ENCODE assay signal across 8 cellular contexts in the genomic region with DNA sequence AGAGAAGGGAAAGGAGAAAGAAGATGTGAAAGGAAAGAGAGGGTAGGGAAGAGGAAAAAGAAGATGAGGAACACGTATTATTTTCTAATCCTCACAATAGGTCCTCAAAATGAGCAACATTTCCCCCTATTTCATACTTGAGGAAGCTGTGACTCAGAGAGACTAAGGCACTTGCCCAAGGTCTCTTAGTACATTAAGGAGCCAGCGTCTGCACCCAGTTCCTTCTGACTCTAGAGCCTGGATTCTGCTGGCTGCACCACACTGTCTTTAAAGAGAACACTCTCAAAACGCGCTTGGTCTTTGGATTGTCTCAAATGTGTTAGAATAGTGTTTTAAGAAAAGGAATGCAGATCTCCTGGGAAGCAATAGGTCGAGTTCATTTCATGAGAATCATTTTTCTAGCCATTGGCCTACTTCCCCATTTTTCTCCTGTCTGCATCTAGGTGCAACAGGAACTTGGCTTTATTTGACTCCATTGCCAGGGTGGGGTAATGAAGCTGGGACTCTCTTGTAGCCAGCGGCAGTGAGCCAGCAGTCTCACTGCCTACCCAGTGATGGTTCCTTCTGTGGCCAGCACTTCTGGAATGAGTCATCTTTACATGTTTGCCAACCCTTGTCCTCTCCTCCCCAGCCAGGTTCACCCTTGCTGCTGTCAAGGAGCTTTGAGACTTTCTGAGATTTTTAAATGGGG.
A peak's percentile ranks its signal among the peaks of the same experiment; 100 is the strongest.
DNase-seq lines count a peak whose midpoint lies in the region; ATAC-seq and TF ChIP-seq lines count a peak whose summit lies in the region.

No MANE protein-coding gene starts in this region.

- H3K36me3 Mint-ChIP-seq in activated naive CD8-positive, alpha-beta T cell, result peaks cover 15% of the 10 kb centered on the region
- peaks cover 20% of the 10 kb centered on the region for H3K36me3 Mint-ChIP-seq in natural killer cell

- peak overlapping the region; percentile 69 for H3K27ac Mint-ChIP-seq in activated naive CD8-positive, alpha-beta T cell
- H3K27ac Mint-ChIP-seq in natural killer cell, result peak overlapping the region; percentile 75 to 83

- H3K4me1 Mint-ChIP-seq in activated naive CD8-positive, alpha-beta T cell (ENCODE audit: low read depth), result peaks cover 41% of the 10 kb centered on the region
- H3K4me1 Mint-ChIP-seq in natural killer cell, result peaks cover 45 to 46% of the 10 kb centered on the region in 2 donors

- H3K27me3 Mint-ChIP-seq in activated naive CD8-positive, alpha-beta T cell, result no peaks in the 10 kb centered on the region
- no peaks in the 10 kb centered on the region for H3K27me3 Mint-ChIP-seq in natural killer cell (ENCODE audit: low read depth in 2 of 2)

- no peak for TF ChIP-seq CTCF in natural killer cell (IDR thresholded peaks at IDR 0.05)

- H3K9me3 Mint-ChIP-seq in activated naive CD8-positive, alpha-beta T cell (ENCODE audit: low read depth), result no peaks in the 10 kb centered on the region
- H3K9me3 Mint-ChIP-seq in natural killer cell, result no peaks in the 10 kb centered on the region

- CTCF ChIA-PET in HEK293T (lab: Yijun Ruan, JAX), result no interaction called here

- POLR2A ChIA-PET in HEK293T (lab: Yijun Ruan, JAX), result no interaction called here

- intact Hi-C loops in natural killer cell (cut with micrococcal nuclease), result no loop called here

- no peak overlapping the region for H3K4me3 Mint-ChIP-seq in activated naive CD8-positive, alpha-beta T cell
- no peak overlapping the region for H3K4me3 Mint-ChIP-seq in natural killer cell

- DNase-seq in natural killer cell (no peak), cerebellum (ENCODE audit: low spot score) (no peak), HEK293T (ENCODE audit: extremely low spot score) (no peak), NCI-H187 treated with DMSO at 0.1 percent for 48 hours (lab: John Stamatoyannopoulos, UW) (no peak)

- peak; percentile 95 for ATAC-seq in GM18498 (IDR thresholded peaks at IDR 0.05; ENCODE audit: unreplicated experiment)
- peak; percentile 95 for ATAC-seq in GM21528 (IDR thresholded peaks at IDR 0.05; ENCODE audit: low FRiP score, unreplicated experiment)
- peak; percentile 93 for ATAC-seq in HG03565 (IDR thresholded peaks at IDR 0.05; ENCODE audit: unreplicated experiment)
- peak; percentile 83 to 92 (median 91) for ATAC-seq in natural killer cell

TF ChIP-seq in HEK293T, 16 proteins besides CTCF, POLR2A, EP300 and RAD21:
- TF ChIP-seq BHLHE40 (IDR thresholded peaks at IDR 0.05; ENCODE audit: borderline replicate concordance), result no peak
- no peak for TF ChIP-seq ARNT (IDR thresholded peaks at IDR 0.05)
- no peak for TF ChIP-seq SP1 (IDR thresholded peaks at IDR 0.05)
- no peak for TF ChIP-seq FOXM1 (IDR thresholded peaks at IDR 0.05; ENCODE audit: borderline replicate concordance)
- TF ChIP-seq NFRKB (IDR thresholded peaks at IDR 0.05), result no peak
- TF ChIP-seq SUZ12 (IDR thresholded peaks at IDR 0.05), result no peak
- no peak for TF ChIP-seq CTBP1 (IDR thresholded peaks at IDR 0.05; ENCODE audit: borderline replicate concordance)
- TF ChIP-seq, protein P1, sequence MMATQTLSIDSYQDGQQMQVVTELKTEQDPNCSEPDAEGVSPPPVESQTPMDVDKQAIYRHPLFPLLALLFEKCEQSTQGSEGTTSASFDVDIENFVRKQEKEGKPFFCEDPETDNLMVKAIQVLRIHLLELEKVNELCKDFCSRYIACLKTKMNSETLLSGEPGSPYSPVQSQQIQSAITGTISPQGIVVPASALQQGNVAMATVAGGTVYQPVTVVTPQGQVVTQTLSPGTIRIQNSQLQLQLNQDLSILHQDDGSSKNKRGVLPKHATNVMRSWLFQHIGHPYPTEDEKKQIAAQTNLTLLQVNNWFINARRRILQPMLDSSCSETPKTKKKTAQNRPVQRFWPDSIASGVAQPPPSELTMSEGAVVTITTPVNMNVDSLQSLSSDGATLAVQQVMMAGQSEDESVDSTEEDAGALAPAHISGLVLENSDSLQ (IDR thresholded peaks at IDR 0.05), result no peak
- no peak for TF ChIP-seq LEF1 (IDR thresholded peaks at IDR 0.05; ENCODE audit: borderline replicate concordance)
- no peak for TF ChIP-seq ZNF384 (IDR thresholded peaks at IDR 0.05)
- no peak for TF ChIP-seq ELF4 (IDR thresholded peaks at IDR 0.05)
- no peak for TF ChIP-seq FOXK2 (IDR thresholded peaks at IDR 0.05)
- no peak for TF ChIP-seq HDGF (IDR thresholded peaks at IDR 0.05; ENCODE audit: borderline replicate concordance)
- TF ChIP-seq L3MBTL2 (conservative IDR thresholded peaks at IDR 0.05), result no peak
- TF ChIP-seq TARDBP (IDR thresholded peaks at IDR 0.05), result no peak
- no peak for TF ChIP-seq FOXA1 (IDR thresholded peaks at IDR 0.05)
